ENCODE assay signal across 23 cellular contexts in the genomic region with DNA sequence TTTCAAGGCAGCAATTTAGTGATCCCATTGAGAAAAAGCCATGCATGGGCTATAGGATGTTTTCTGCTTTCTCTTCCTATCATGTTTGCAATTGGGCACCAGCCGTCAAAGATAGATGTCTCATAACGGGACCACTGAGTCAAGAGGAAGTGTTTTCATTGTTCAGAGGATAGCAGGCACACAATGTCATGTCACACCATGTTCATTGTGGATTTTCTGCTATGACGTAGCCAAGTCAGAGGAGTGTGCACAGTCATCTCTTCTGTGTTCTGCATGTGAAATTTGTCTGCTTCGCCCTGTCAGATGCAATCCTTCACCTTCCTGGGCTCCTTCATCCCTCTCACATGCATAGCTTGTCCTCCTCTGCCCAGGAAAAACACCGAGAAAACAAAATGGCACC.
"Had no signal": no experiment of that assay in that cellular context is flagged by ENCODE, and none has a peak within 500 bp of the region (broad histone marks: within the 10 kb centered on the region; RNA-seq: fewer than 3 reads in every experiment).

No MANE protein-coding gene starts in this region.

- H3K4me1 Mint-ChIP-seq: activated B cell treated with CpG ODN at 0.5 μM for 24 hours; activated CD4-positive, alpha-beta memory T cell treated with anti-CD3 and anti-CD28 coated beads, Interleukin-2, amount 10 ng/mL, durations not matched to agents 7 days and 5 days had no signal

- DNase-seq: activated B cell treated with CpG ODN at 0.5 μM for 24 hours; activated CD4-positive, alpha-beta memory T cell treated with anti-CD3 and anti-CD28 coated beads, Interleukin-2, amount 10 ng/mL, durations not matched to agents 7 days and 5 days; activated CD4-positive, alpha-beta T cell treated with anti-CD3 and anti-CD28 coated beads for 1 hour; activated CD4-positive, alpha-beta T cell treated with anti-CD3 and anti-CD28 coated beads, Interleukin-2, amount 10 ng/mL, durations not matched to agents 7 days and 5 days; activated naive CD4-positive, alpha-beta T cell; activated T-cell treated with anti-CD3 and anti-CD28 coated beads for 4 hours; activated T-cell treated with anti-CD3 and anti-CD28 coated beads, Interleukin-2, amount 50 U/mL, for 72 hours; aorta; Karpas-422; MM.1S; NCI-H1105; NCI-H1436; NCI-H1694 treated with DMSO at 0.1 percent for 48 hours; NCI-H2029 treated with DMSO at 0.1 percent for 48 hours; NCI-H345; NCI-H510A; PC-3; SHP77 had no signal

- H3K27me3 Mint-ChIP-seq: activated B cell treated with CpG ODN at 0.5 μM for 24 hours; activated CD4-positive, alpha-beta memory T cell treated with anti-CD3 and anti-CD28 coated beads, Interleukin-2, amount 10 ng/mL, durations not matched to agents 7 days and 5 days; activated CD4-positive, alpha-beta T cell treated with anti-CD3 and anti-CD28 coated beads, Interleukin-2, amount 10 ng/mL, durations not matched to agents 7 days and 5 days; activated naive CD4-positive, alpha-beta T cell treated with anti-CD3 and anti-CD28 coated beads, Interleukin-2, amount 50 U/mL, for 24 hours had no signal

- H3K9me3 Mint-ChIP-seq: activated B cell treated with CpG ODN at 0.5 μM for 24 hours; activated CD4-positive, alpha-beta memory T cell treated with anti-CD3 and anti-CD28 coated beads, Interleukin-2, amount 10 ng/mL, durations not matched to agents 7 days and 5 days; activated CD4-positive, alpha-beta T cell treated with anti-CD3 and anti-CD28 coated beads, Interleukin-2, amount 10 ng/mL, durations not matched to agents 7 days and 5 days; activated naive CD4-positive, alpha-beta T cell treated with anti-CD3 and anti-CD28 coated beads, Interleukin-2, amount 50 U/mL, for 24 hours; activated T-cell treated with anti-CD3 and anti-CD28 coated beads, Interleukin-2, amount 50 U/mL, for 72 hours; T-helper 1 cell treated with Interleukin-12 subunit alpha and Interleukin-12 subunit beta and Interleukin-4 antibody, amounts not matched to agents 30 μg/mL and 1 μg/mL, for 36 hours had no signal

- ATAC-seq: K562, PC-3 had no signal

- H3K36me3 ChIP-seq: SJSA1 had no signal

- H3K4me3 Mint-ChIP-seq: activated B cell treated with CpG ODN at 0.5 μM for 24 hours; activated CD4-positive, alpha-beta memory T cell treated with anti-CD3 and anti-CD28 coated beads, Interleukin-2, amount 10 ng/mL, durations not matched to agents 7 days and 5 days; activated CD4-positive, alpha-beta T cell treated with anti-CD3 and anti-CD28 coated beads, Interleukin-2, amount 10 ng/mL, durations not matched to agents 7 days and 5 days; activated naive CD4-positive, alpha-beta T cell treated with anti-CD3 and anti-CD28 coated beads, Interleukin-2, amount 50 U/mL, for 24 hours; activated T-cell treated with anti-CD3 and anti-CD28 coated beads, Interleukin-2, amount 50 U/mL, for 72 hours; T-helper 1 cell treated with Interleukin-12 subunit alpha and Interleukin-12 subunit beta and Interleukin-4 antibody, amounts not matched to agents 30 μg/mL and 1 μg/mL, for 36 hours had no signal

- H3K27ac Mint-ChIP-seq: activated B cell treated with CpG ODN at 0.5 μM for 24 hours; activated CD4-positive, alpha-beta memory T cell treated with anti-CD3 and anti-CD28 coated beads, Interleukin-2, amount 10 ng/mL, durations not matched to agents 7 days and 5 days; activated CD4-positive, alpha-beta T cell treated with anti-CD3 and anti-CD28 coated beads, Interleukin-2, amount 10 ng/mL, durations not matched to agents 7 days and 5 days; activated naive CD4-positive, alpha-beta T cell treated with anti-CD3 and anti-CD28 coated beads, Interleukin-2, amount 50 U/mL, for 24 hours; activated T-cell treated with anti-CD3 and anti-CD28 coated beads, Interleukin-2, amount 50 U/mL, for 72 hours; T-helper 1 cell treated with Interleukin-12 subunit alpha and Interleukin-12 subunit beta and Interleukin-4 antibody, amounts not matched to agents 30 μg/mL and 1 μg/mL, for 36 hours had no signal

- H3K27me3 ChIP-seq: SJSA1 had no signal

- H3K9me3 ChIP-seq: SJSA1 had no signal

- FAIRE-seq: RCC 7860 had no signal

- H3K27ac ChIP-seq: SJSA1 had no signal

- H3K4me3 ChIP-seq: K562, SJSA1 had no signal
